In the genomic region with DNA sequence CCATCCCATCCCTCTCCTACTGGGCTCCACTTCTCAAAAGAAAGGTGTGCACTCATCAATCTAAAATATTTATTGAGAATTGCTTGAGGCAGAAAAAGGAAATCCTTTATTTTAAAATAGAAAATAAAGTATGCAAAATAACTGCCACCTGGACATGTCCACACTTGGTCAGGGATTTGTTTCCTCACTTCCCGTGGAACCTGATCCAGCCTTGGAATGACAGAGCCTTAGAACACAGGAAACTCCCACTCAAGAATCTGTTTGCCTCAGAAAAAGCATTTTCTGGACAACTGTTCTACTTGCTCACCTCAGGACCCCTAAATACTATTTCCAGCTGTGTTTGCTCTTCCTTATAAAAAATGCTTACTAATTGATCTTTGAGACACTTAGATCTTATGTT, we compare ENCODE assay signal across 10 cellular contexts. TPM values are rescaled to one million over a fixed set of nuclear protein-coding genes. Genes with fewer than 3 reads are reported as not detected.
"Had no signal": no experiment of that assay in that cellular context is flagged by ENCODE, and none has a peak within 500 bp of the region (broad histone marks: within the 10 kb centered on the region; RNA-seq: fewer than 3 reads in every experiment).

No MANE protein-coding gene starts in this region.

- FAIRE-seq: H1, H54, HepG2 had no signal

- H3K4me1 Mint-ChIP-seq: GM23338, IgD-negative memory B cell had no signal

- H3K36me3 Mint-ChIP-seq: IgD-negative memory B cell had no signal

- H3K4me3 Mint-ChIP-seq: GM23338, HFFc6, IgD-negative memory B cell had no signal

- H3K4me2 ChIP-seq: GM23338 had no signal

- H3K9me3 ChIP-seq: HAP-1 had no signal

- H3K27me3 Mint-ChIP-seq: IgD-negative memory B cell had no signal

- H3K27ac Mint-ChIP-seq: GM23338, HFFc6, IgD-negative memory B cell had no signal

- H3K4me3 ChIP-seq: GM23338, HAP-1 had no signal

- H2AFZ ChIP-seq: GM23338 had no signal

- H3K36me3 ChIP-seq: HAP-1 had no signal

- ATAC-seq: GM23338, HCT116, HepG2 had no signal

- H3K4me1 ChIP-seq: HAP-1 had no signal

- DNase-seq: HFFc6 had no signal

- H3K27ac ChIP-seq: HL-60 had no signal

RNA-seq across cellular contexts. Expression of gene AKR1C8, which starts 29.0 kb away (rescaled TPM):
- total RNA-seq: GM23338, H1, HepG2, HFFc6, HT1080 had no signal
- polyA plus RNA-seq: GM23338, H1, IgD-negative memory B cell had no signal

RNA-seq across cellular contexts. Expression of gene AKR1C4, which starts 40.7 kb away (rescaled TPM):
- total RNA-seq: GM23338, H1, HFFc6, HT1080 had no signal
- polyA plus RNA-seq: GM23338, H1, IgD-negative memory B cell had no signal
